ENCODE assay signal across 22 cellular contexts in genomic region chr14:94239416-94239815, GRCh38. TPM values are rescaled to one million over a fixed set of nuclear protein-coding genes. Genes with fewer than 3 reads are reported as not detected.
DNase-seq lines count a peak whose midpoint lies in the region; ATAC-seq lines count a peak whose summit lies in the region.
"Had no signal": no experiment of that assay in that cellular context is flagged by ENCODE, and none has a peak within 500 bp of the region (broad histone marks: within the 10 kb centered on the region; RNA-seq: fewer than 3 reads in every experiment).

No MANE protein-coding gene starts in this region.

- H3K27me3 ChIP-seq in GM23248 (replicated peaks; ENCODE audit: insufficient read depth): no peaks in the 10 kb centered on the region

- no peak overlapping the region for H3K4me3 Mint-ChIP-seq in activated T-helper 17 cell treated with anti-CD3 and anti-CD28 coated beads, Interleukin-2, amount 50 U/mL, for 72 hours
- H3K4me3 Mint-ChIP-seq: CD4-positive, CD25-positive, alpha-beta regulatory T cell; CD8-positive, alpha-beta memory T cell had no signal

- no peaks in the 10 kb centered on the region for H3K4me1 ChIP-seq in GM23248 (ENCODE audit: insufficient read depth)
- H3K4me1 ChIP-seq: BE2C had no signal

- 93% methylated on average over 2 of the region's 2 CpGs for WGBS in GM23248 (ENCODE audit: low coverage in 1 of 2, low lambda C conversion rate in 2 of 2, missing lambda C conversion rate in 2 of 2), 2 experiments

- in situ Hi-C loops in GM23248 (cut with MboI): no loop called here

- no peak overlapping the region for H3K4me3 ChIP-seq in GM23248
- H3K4me3 ChIP-seq: GM12878, HAP-1 had no signal

- H3K36me3 Mint-ChIP-seq in activated T-helper 17 cell treated with anti-CD3 and anti-CD28 coated beads, Interleukin-2, amount 50 U/mL, for 72 hours (ENCODE audit: low read depth): peaks cover 72% of the 10 kb centered on the region
- H3K36me3 Mint-ChIP-seq: CD4-positive, CD25-positive, alpha-beta regulatory T cell; CD8-positive, alpha-beta memory T cell had no signal

- H3K4me1 Mint-ChIP-seq in activated T-helper 17 cell treated with anti-CD3 and anti-CD28 coated beads, Interleukin-2, amount 50 U/mL, for 72 hours: peaks cover 5% of the 10 kb centered on the region
- H3K4me1 Mint-ChIP-seq: CD4-positive, CD25-positive, alpha-beta regulatory T cell; CD8-positive, alpha-beta memory T cell had no signal

- H3K9me3 Mint-ChIP-seq in activated T-helper 17 cell treated with anti-CD3 and anti-CD28 coated beads, Interleukin-2, amount 50 U/mL, for 72 hours: no peaks in the 10 kb centered on the region

- H3K36me3 ChIP-seq in GM23248 (ENCODE audit: low read depth): no peaks in the 10 kb centered on the region
- H3K36me3 ChIP-seq: BE2C had no signal

- no peaks in the 10 kb centered on the region for H3K9me3 ChIP-seq in GM23248 (ENCODE audit: low read depth)
- H3K9me3 ChIP-seq: BE2C, HAP-1 had no signal

- no peaks in the 10 kb centered on the region for H3K27me3 Mint-ChIP-seq in activated T-helper 17 cell treated with anti-CD3 and anti-CD28 coated beads, Interleukin-2, amount 50 U/mL, for 72 hours

- no peaks in the 10 kb centered on the region for H3F3A ChIP-seq in GM23248 (ENCODE audit: insufficient read depth)

- H3K79me2 ChIP-seq in GM23248 (ENCODE audit: insufficient read depth): no peaks in the 10 kb centered on the region

- H3K27ac ChIP-seq in GM23248: no peak overlapping the region

- no peak for ATAC-seq in activated T-helper 17 cell treated with anti-CD3 and anti-CD28 coated beads, Interleukin-2, amount 50 U/mL, for 72 hours (replicated peaks)
- ATAC-seq: GM12878, HepG2 had no signal

- peak; percentile 2 for DNase-seq in GM23248
- peak; percentile 14 for DNase-seq in globus pallidus (ENCODE audit: low spot score)
- DNase-seq in putamen (ENCODE audit: low spot score): peak; percentile 9
- no peak for DNase-seq in NK-92 (lab: John Stamatoyannopoulos, UW; ENCODE audit: unreplicated experiment)
- DNase-seq in NCI-H187 (lab: John Stamatoyannopoulos, UW): no peak
- no peak for DNase-seq in stimulated activated CD4-positive, alpha-beta T cell treated with anti-CD3 and anti-CD28 coated beads, Interleukin-4, amount 100 ng/mL, for 1 hour
- DNase-seq: BE2C; C1 segment of cervical spinal cord; CD4-positive, CD25-positive, alpha-beta regulatory T cell; CD8-positive, alpha-beta memory T cell; COR-L47; DMS 273 treated with DMSO at 0.1 percent for 48 hours; DMS53; DND-41; EL had no signal

- H3K9me2 ChIP-seq in GM23248 (ENCODE audit: insufficient read depth): no peaks in the 10 kb centered on the region

- H4K20me1 ChIP-seq in GM23248 (ENCODE audit: insufficient read depth): no peaks in the 10 kb centered on the region

- no peak overlapping the region for H3K4me2 ChIP-seq in GM23248 (ENCODE audit: unreplicated experiment)

- H3K27ac Mint-ChIP-seq in activated T-helper 17 cell treated with anti-CD3 and anti-CD28 coated beads, Interleukin-2, amount 50 U/mL, for 72 hours: peak overlapping the region; percentile 39
- H3K27ac Mint-ChIP-seq: CD4-positive, CD25-positive, alpha-beta regulatory T cell; CD8-positive, alpha-beta memory T cell had no signal

- H2AFZ ChIP-seq in GM23248: no peak overlapping the region

- no peak overlapping the region for H3K9ac ChIP-seq in GM23248

RNA-seq across cellular contexts. Expression of gene SERPINA10, which starts 53.7 kb away (rescaled TPM):
- total RNA-seq in GM23248 (2014; rRNA removed; shearing (Covaris generic)): not detected in 2 replicates
- polyA plus RNA-seq in GM23248 (2016; fragmentation: Nextera tagmentation; extraction: Ambion mirVana): not detected in 2 replicates
- total RNA-seq in activated T-helper 17 cell treated with anti-CD3 and anti-CD28 coated beads, Interleukin-2, amount 50 U/mL, for 72 hours: not detected
- total RNA-seq: A172; CD4-positive, CD25-positive, alpha-beta regulatory T cell; CD8-positive, alpha-beta memory T cell; G401; GM12878; H4 had no signal
- polyA plus RNA-seq: CD4-positive, CD25-positive, alpha-beta regulatory T cell; CD8-positive, alpha-beta memory T cell; GM12878 had no signal

Comparison
In these comparisons a context has a peak if more than half of its experiments do, and no peak if none do; other contexts are left out.
1. DNase-seq: peak in GM23248 (single experiment), globus pallidus (single experiment) and putamen (single experiment); none in NK-92 (single experiment), NCI-H187 (0 of 2) and stimulated activated CD4-positive, alpha-beta T cell treated with anti-CD3 and anti-CD28 coated beads, Interleukin-4, amount 100 ng/mL, for 1 hour (single experiment).